Comparison of ENCODE assay signal across 1 cellular context in genomic region chr1:27430903-27431653, GRCh38.
TF ChIP-seq lines count a peak whose summit lies in the region.

No MANE protein-coding gene starts in this region.

TF ChIP-seq in HCT116, 20 proteins besides CTCF, POLR2A, EP300 and RAD21 (continued from another document):
- TF ChIP-seq ATF3 (IDR thresholded peaks at IDR 0.05) (no peak), EZH2phosphoT487 (IDR thresholded peaks at IDR 0.05; ENCODE audit: borderline replicate concordance) (no peak), EGR1 (IDR thresholded peaks at IDR 0.05; ENCODE audit: low read depth) (no peak), SRF (IDR thresholded peaks at IDR 0.05; ENCODE audit: low read depth) (no peak)
